In genomic region chr6:34663371-34663770, GRCh38 we compare ENCODE assay signal across 1 cellular context.
TF ChIP-seq lines count a peak whose summit lies in the region.

No MANE protein-coding gene starts in this region.

TF ChIP-seq in HepG2, 621 proteins besides CTCF, POLR2A, EP300 and RAD21 (continued from another document):
- TF ChIP-seq CBX1 (IDR thresholded peaks at IDR 0.05; ENCODE audit: low read depth) (no peak), CHD4 (IDR thresholded peaks at IDR 0.05; ENCODE audit: borderline replicate concordance, low read length) (0 out of 2 replicates have a peak, but pooled peaks have one; percentile 46), NR1H2 (CRISPR knock-in tag; IDR thresholded peaks at IDR 0.05; ENCODE audit: borderline replicate concordance, low read depth) (no peak), SRSF9 (IDR thresholded peaks at IDR 0.05; ENCODE audit: borderline replicate concordance, insufficient read depth, low read depth, low read length, poor library complexity, severe bottlenecking) (no peak), ZBTB7B (CRISPR knock-in tag; IDR thresholded peaks at IDR 0.05) (no peak)
- TF ChIP-seq, protein P1, sequence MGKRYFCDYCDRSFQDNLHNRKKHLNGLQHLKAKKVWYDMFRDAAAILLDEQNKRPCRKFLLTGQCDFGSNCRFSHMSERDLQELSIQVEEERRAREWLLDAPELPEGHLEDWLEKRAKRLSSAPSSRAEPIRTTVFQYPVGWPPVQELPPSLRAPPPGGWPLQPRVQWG (CRISPR knock-in tag; IDR thresholded peaks at IDR 0.05; ENCODE audit: borderline replicate concordance, low read depth), result no peak
